ENCODE assay signal across 8 cellular contexts in the genomic region with DNA sequence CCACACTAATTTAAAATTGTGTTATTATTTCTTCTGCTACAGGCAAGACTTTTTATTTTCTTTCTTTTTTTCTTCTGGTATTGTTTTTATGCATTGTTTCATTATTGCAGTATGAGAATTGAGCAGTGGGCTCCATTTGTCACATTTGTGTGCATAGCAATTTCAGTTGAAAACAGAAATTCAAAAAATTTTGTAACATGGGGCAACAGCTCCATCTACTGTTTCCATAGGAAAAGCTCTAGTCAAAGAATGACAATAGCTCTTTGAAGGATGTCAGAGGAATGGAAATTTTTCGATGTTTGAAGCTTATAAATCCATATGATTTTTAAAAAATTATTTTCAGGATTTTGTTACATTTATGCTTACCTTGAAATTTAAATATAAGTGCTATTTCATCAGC.
DNase-seq lines count a peak whose midpoint lies in the region; ATAC-seq, FAIRE-seq and TF ChIP-seq lines count a peak whose summit lies in the region.

No MANE protein-coding gene starts in this region.

- in situ Hi-C loops in KBM-7 (cut with MboI; ENCODE audit: low pct_unique_long_range_greater_than_20kb, low sequenced_read_pairs): no loop called here

- DNase-seq in AG10803 (ENCODE audit: low read depth): peak; percentile 35
- no peak for DNase-seq in GM12892 (ENCODE audit: insufficient read length)
- DNase-seq in KBM-7: peak; percentile 31
- peak; percentile 27 for DNase-seq in SKM-1 treated with dmso at 0.1 percent for 144 hours (lab: John Stamatoyannopoulos, UW; ENCODE audit: unreplicated experiment)
- DNase-seq in globus pallidus (ENCODE audit: low spot score): peak; percentile 53
- DNase-seq in stimulated activated naive B cell treated with anti-CD40 and anti-IgM and Interleukin-4, amounts not matched to agents 10 μg/mL and 1 μg/mL and 100 μg/mL, for 72 hours: peak; percentile 2
- DNase-seq in sigmoid colon: no peak
- no peak for DNase-seq in MG63

- no peaks in the 10 kb centered on the region for H3K27me3 Mint-ChIP-seq in stimulated activated naive B cell treated with anti-CD40 and anti-IgM and Interleukin-4, amounts not matched to agents 10 μg/mL and 1 μg/mL and 100 μg/mL, for 72 hours

- peaks cover 4 to 5% of the 10 kb centered on the region in 2 donors for H3K9me3 Mint-ChIP-seq in stimulated activated naive B cell treated with anti-CD40 and anti-IgM and Interleukin-4, amounts not matched to agents 10 μg/mL and 1 μg/mL and 100 μg/mL, for 72 hours

- no peak overlapping the region for H3K27ac ChIP-seq in sigmoid colon

- H3K36me3 ChIP-seq in sigmoid colon (no peaks in the 10 kb centered on the region), MG63 (no peaks in the 10 kb centered on the region)

- no peak for TF ChIP-seq EP300 in sigmoid colon (IDR thresholded peaks at IDR 0.05)

- TF ChIP-seq POLR2A in GM12892 (IDR thresholded peaks at IDR 0.05; ENCODE audit: low read depth, low read length) (no peak), sigmoid colon (IDR thresholded peaks at IDR 0.05) (no peak)

- H3K4me3 ChIP-seq in AG10803 (ENCODE audit: low read length) (no peak overlapping the region), sigmoid colon (no peak overlapping the region), MG63 (no peak overlapping the region)

- no peaks in the 10 kb centered on the region for H3K27me3 ChIP-seq in sigmoid colon
- no peaks in the 10 kb centered on the region; the same call in 1 of the 2 replicates for H3K27me3 ChIP-seq in MG63

- H3K27ac Mint-ChIP-seq in stimulated activated naive B cell treated with anti-CD40 and anti-IgM and Interleukin-4, amounts not matched to agents 10 μg/mL and 1 μg/mL and 100 μg/mL, for 72 hours: no peak overlapping the region

- H3K4me3 Mint-ChIP-seq in stimulated activated naive B cell treated with anti-CD40 and anti-IgM and Interleukin-4, amounts not matched to agents 10 μg/mL and 1 μg/mL and 100 μg/mL, for 72 hours: no peak overlapping the region

- WGBS in sigmoid colon, 2 donors: 5 to 22% methylated on average over 1 of the region's 1 CpG

- H3K4me1 ChIP-seq in sigmoid colon: peaks cover 0 to 7% (median 3%) of the 10 kb centered on the region in 4 donors

- H3K4me1 Mint-ChIP-seq in stimulated activated naive B cell treated with anti-CD40 and anti-IgM and Interleukin-4, amounts not matched to agents 10 μg/mL and 1 μg/mL and 100 μg/mL, for 72 hours: peaks cover 10 to 17% of the 10 kb centered on the region in 2 donors

- ATAC-seq in stimulated activated naive B cell treated with anti-CD40 and anti-IgM and Interleukin-4, amounts not matched to agents 10 μg/mL and 1 μg/mL and 100 μg/mL, for 72 hours (replicated peaks): peak in 1 of 2 donors; percentile 38

- H3K9me3 ChIP-seq in sigmoid colon (no peaks in the 10 kb centered on the region), MG63 (no peaks in the 10 kb centered on the region)

- TF ChIP-seq CTCF in AG10803 (conservative IDR thresholded peaks at IDR 0.05; ENCODE audit: low read length) (peak; percentile 82), sigmoid colon (IDR thresholded peaks at IDR 0.05) (peak in 2 of 4 experiments; percentile 34 to 60)

- peak; percentile 62 for FAIRE-seq in GM12892 (lab: Jason Lieb, UNC)

- H3K36me3 Mint-ChIP-seq in stimulated activated naive B cell treated with anti-CD40 and anti-IgM and Interleukin-4, amounts not matched to agents 10 μg/mL and 1 μg/mL and 100 μg/mL, for 72 hours: peaks cover 21 to 25% of the 10 kb centered on the region in 2 donors

- intact Hi-C loops in sigmoid colon (cut with DNase I): loop anchor here (5.0 kb wide), 1 partner anchor 271 kb away; no protein-coding TSS in a partner anchor

Comparison
In these comparisons a context has a peak if more than half of its experiments do, and no peak if none do; other contexts are left out.
1. DNase-seq: peak in AG10803 (single experiment), KBM-7 (single experiment), SKM-1 treated with dmso at 0.1 percent for 144 hours (single experiment), globus pallidus (single experiment) and stimulated activated naive B cell treated with anti-CD40 and anti-IgM and Interleukin-4, amounts not matched to agents 10 μg/mL and 1 μg/mL and 100 μg/mL, for 72 hours (single experiment); none in GM12892 (single experiment), sigmoid colon (single experiment) and MG63 (single experiment).